12 cellular contexts compared by ENCODE assay signal in the genomic region with DNA sequence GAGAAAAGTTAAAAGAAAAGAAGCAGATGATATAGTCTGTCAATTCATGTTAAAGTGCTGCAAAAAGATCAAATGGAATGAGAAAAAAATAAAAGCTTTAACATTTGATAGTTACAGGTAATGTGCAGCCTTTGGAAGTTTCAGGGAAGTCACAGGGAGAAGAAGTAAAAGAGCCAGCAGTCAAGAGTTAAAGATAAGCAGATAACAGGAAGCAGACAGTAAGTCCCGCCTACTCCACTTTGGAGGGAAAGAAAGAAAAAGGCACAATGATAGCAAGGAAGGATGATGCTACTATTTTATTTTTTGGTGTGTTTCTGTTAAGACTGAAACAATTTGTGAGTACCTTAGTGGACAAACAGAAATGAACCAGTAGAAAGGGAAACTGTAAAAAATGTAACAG.
"Had no signal": no experiment of that assay in that cellular context is flagged by ENCODE, and none has a peak within 500 bp of the region (broad histone marks: within the 10 kb centered on the region; RNA-seq: fewer than 3 reads in every experiment).

No MANE protein-coding gene starts in this region.

- H3K27ac ChIP-seq: ascending aorta, tibial artery, vagina had no signal

- H3K4me1 ChIP-seq: ascending aorta, vagina had no signal

- H3K4me1 Mint-ChIP-seq: activated naive CD8-positive, alpha-beta T cell treated with anti-CD3 and anti-CD28 coated beads, Interleukin-2, amount 50 U/mL, for 24 hours had no signal

- H3K4me3 Mint-ChIP-seq: activated CD8-positive, alpha-beta T cell treated with anti-CD3 and anti-CD28 coated beads, Interleukin-2, amount 10 ng/mL, durations not matched to agents 7 days and 5 days; activated naive CD8-positive, alpha-beta T cell treated with anti-CD3 and anti-CD28 coated beads, Interleukin-2, amount 50 U/mL, for 24 hours; activated T-helper 1 cell treated with anti-CD3 and anti-CD28 coated beads, Interleukin-12 subunit alpha, Interleukin-12 subunit beta, Interleukin-2, Interleukin-4 antibody, amounts not matched to agents 30 ng/mL and 10 ng/mL and 1 ng/mL, durations not matched to agents 14 hours and 24 hours and 36 hours; T-helper 2 cell treated with Interferon-gamma antibody and Interleukin-4, amounts not matched to agents 5 μg/mL and 100 μg/mL, for 36 hours had no signal

- H3K4me3 ChIP-seq: ascending aorta, tibial artery, vagina had no signal

- ATAC-seq: activated CD8-positive, alpha-beta T cell treated with anti-CD3 and anti-CD28 coated beads, Interleukin-2, amount 10 ng/mL, durations not matched to agents 7 days and 5 days; activated naive CD8-positive, alpha-beta T cell treated with anti-CD3 and anti-CD28 coated beads, Interleukin-2, amount 50 U/mL, for 24 hours had no signal

- H3K36me3 ChIP-seq: ascending aorta, tibial artery, vagina had no signal

- H3K27ac Mint-ChIP-seq: activated CD8-positive, alpha-beta T cell treated with anti-CD3 and anti-CD28 coated beads, Interleukin-2, amount 10 ng/mL, durations not matched to agents 7 days and 5 days; activated naive CD8-positive, alpha-beta T cell treated with anti-CD3 and anti-CD28 coated beads, Interleukin-2, amount 50 U/mL, for 24 hours; activated T-helper 1 cell treated with anti-CD3 and anti-CD28 coated beads, Interleukin-12 subunit alpha, Interleukin-12 subunit beta, Interleukin-2, Interleukin-4 antibody, amounts not matched to agents 30 ng/mL and 10 ng/mL and 1 ng/mL, durations not matched to agents 14 hours and 24 hours and 36 hours; T-helper 2 cell treated with Interferon-gamma antibody and Interleukin-4, amounts not matched to agents 5 μg/mL and 100 μg/mL, for 36 hours had no signal

- H3K9me3 ChIP-seq: ascending aorta, tibial artery, vagina had no signal

- H3K27me3 ChIP-seq: ascending aorta, tibial artery, vagina had no signal

- DNase-seq: activated CD8-positive, alpha-beta T cell treated with anti-CD3 and anti-CD28 coated beads, Interleukin-2, amount 10 ng/mL, durations not matched to agents 7 days and 5 days; activated naive CD4-positive, alpha-beta T cell treated with Interleukin-2 at 50 U/mL for 16 hours; activated naive CD8-positive, alpha-beta T cell treated with anti-CD3 and anti-CD28 coated beads, Interleukin-2, amount 50 U/mL, for 24 hours; effector CD4-positive, alpha-beta T cell; hippocampal formation; kidney glomerular epithelial cell; retina; tibial artery had no signal
